8 cellular contexts compared by ENCODE assay signal in the genomic region with DNA sequence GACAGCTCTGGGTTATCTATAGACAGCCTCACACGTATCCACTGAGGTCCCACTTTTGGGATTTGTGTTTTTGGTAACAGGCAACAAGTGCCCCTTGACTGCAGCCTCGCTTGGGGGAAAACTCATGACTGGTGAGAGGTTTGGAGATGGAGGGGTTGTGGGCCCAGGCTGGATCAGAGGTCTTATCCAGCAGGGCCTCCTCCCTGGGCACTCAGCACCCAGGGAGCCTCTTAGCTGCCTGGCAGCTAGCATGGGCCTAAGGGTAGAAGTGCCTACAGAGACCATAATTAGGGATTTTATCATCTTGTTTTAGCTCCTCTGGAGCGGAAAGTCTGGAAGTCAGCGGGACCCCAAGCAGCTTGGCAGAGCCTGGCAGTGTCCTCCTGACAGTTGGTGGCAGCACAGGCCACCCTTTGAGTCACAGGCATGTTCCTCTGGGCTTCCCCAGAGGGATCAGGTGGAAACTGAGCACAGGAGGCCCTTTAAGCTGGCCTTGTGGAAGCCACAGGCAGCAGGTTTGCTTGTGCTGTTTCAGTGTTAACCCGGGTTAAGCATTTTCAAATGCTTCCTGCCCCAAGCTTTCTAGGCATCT.
DNase-seq lines count a peak whose midpoint lies in the region; ATAC-seq and TF ChIP-seq lines count a peak whose summit lies in the region.

No MANE protein-coding gene starts in this region.

- CTCF ChIA-PET in SK-N-SH (lab: Yijun Ruan, JAX) = interaction anchor here (0.5 to 5.1 kb wide), 25 partner anchors 11 to 608 kb away, joined by 3 to 30 read pairs (median 4); a partner anchor contains a TSS

- no peak overlapping the region for H3K9ac ChIP-seq in SK-N-SH

- H3K36me3 ChIP-seq in SK-N-SH (replicated peaks in 1 of 2; ENCODE audit: control insufficient read depth in 1 of 2, insufficient read depth in 2 of 2, low read length in 1 of 2) (no peaks in the 10 kb centered on the region), testis (ENCODE audit: low read depth, missing control alignments) (no peaks in the 10 kb centered on the region)

- H3K4me3 ChIP-seq in SK-N-SH (ENCODE audit: low read depth in 2 of 2, low read length in 1 of 2) (no peak overlapping the region), testis (no peak overlapping the region)

- peak; percentile 70 for TF ChIP-seq CTCF in SK-N-SH (IDR thresholded peaks at IDR 0.05)
- TF ChIP-seq CTCF in testis (IDR thresholded peaks at IDR 0.05) = no peak

- POLR2A ChIA-PET in SK-N-SH (lab: Yijun Ruan, JAX) = interaction anchor here (0.7 kb wide), 1 partner anchor 143 kb away, joined by 4 read pairs; a partner anchor contains a TSS

- H3K9me2 ChIP-seq in SK-N-SH = no peaks in the 10 kb centered on the region

- TF ChIP-seq EP300 in SK-N-SH (IDR thresholded peaks at IDR 0.05; ENCODE audit: borderline replicate concordance in 1 of 2, low read depth in 1 of 2, low read length in 1 of 2) = no peak

- H3K27me3 ChIP-seq in SK-N-SH (ENCODE audit: insufficient read depth) = no peaks in the 10 kb centered on the region
- H3K27me3 ChIP-seq in testis = no peaks in the 10 kb centered on the region

- DNase-seq in NCI-H1417 (lab: John Stamatoyannopoulos, UW) (peak in 2 of 3 experiments; percentile 47 to 79), NCI-H1417 treated with DMSO at 0.1 percent for 48 hours (lab: John Stamatoyannopoulos, UW) (no peak), HK-2 (ENCODE audit: unreplicated experiment) (peak; percentile 49), SK-N-SH (peak; percentile 62), left ventricle myocardium superior (peak; percentile 64), testis (peak; percentile 55), GF-D8 (lab: John Stamatoyannopoulos, UW) (no peak)

- peak; percentile 83 for TF ChIP-seq RAD21 in SK-N-SH (IDR thresholded peaks at IDR 0.05; ENCODE audit: low read length)

- no peaks in the 10 kb centered on the region for H3K9me3 ChIP-seq in SK-N-SH
- H3K9me3 ChIP-seq in testis = no peaks in the 10 kb centered on the region

- 58% methylated on average over 5 of the region's 5 CpGs for WGBS in SK-N-SH (ENCODE audit: low lambda C conversion rate)
- WGBS in testis, 2 donors = 69 to 75% methylated on average over 4 to 5 of the region's 5 CpGs

- H3K79me2 ChIP-seq in SK-N-SH (ENCODE audit: insufficient read depth) = no peaks in the 10 kb centered on the region

- peak; percentile 92 for ATAC-seq in GM21529 (IDR thresholded peaks at IDR 0.05; ENCODE audit: unreplicated experiment)
- peak; percentile 83 for ATAC-seq in left ventricle myocardium superior

- H3K27ac ChIP-seq in SK-N-SH (ENCODE audit: low read depth in 2 of 2, low read length in 1 of 2) = no peak overlapping the region
- no peak overlapping the region for H3K27ac ChIP-seq in testis

- no peaks in the 10 kb centered on the region for H4K20me1 ChIP-seq in SK-N-SH (ENCODE audit: insufficient read depth)

- no peak overlapping the region for H3K4me2 ChIP-seq in SK-N-SH

- no peaks in the 10 kb centered on the region for H3F3A ChIP-seq in SK-N-SH (replicated peaks; ENCODE audit: insufficient read depth)

- TF ChIP-seq POLR2A in testis (IDR thresholded peaks at IDR 0.05) = no peak

- H2AFZ ChIP-seq in SK-N-SH (ENCODE audit: low read depth) = no peak overlapping the region

- peaks cover 0 to 2% of the 10 kb centered on the region in 2 experiments; a peak in 1 of 4 replicates for H3K4me1 ChIP-seq in SK-N-SH (ENCODE audit: control insufficient read depth in 1 of 2, insufficient read depth in 2 of 2, low read depth in 1 of 2, low read length in 1 of 2)
- H3K4me1 ChIP-seq in testis = no peaks in the 10 kb centered on the region

- intact Hi-C loops in left ventricle myocardium superior (cut with micrococcal nuclease) (no loop called here), testis (cut with DNase I; ENCODE audit: low total_unique reads) (no loop called here)

TF ChIP-seq in SK-N-SH, 30 proteins besides CTCF, POLR2A, EP300 and RAD21:
- no peak for TF ChIP-seq GATA2 (CRISPR knock-in tag; IDR thresholded peaks at IDR 0.05)
- peak; percentile 79 for TF ChIP-seq SMC3 (IDR thresholded peaks at IDR 0.05; ENCODE audit: low read depth, low read length)

Comparison
In these comparisons a context has a peak if more than half of its experiments do, and no peak if none do; other contexts are left out.
1. DNase-seq: peak in NCI-H1417 (2 of 3), HK-2 (single experiment), SK-N-SH (single experiment), left ventricle myocardium superior (single experiment) and testis (single experiment); none in NCI-H1417 treated with DMSO at 0.1 percent for 48 hours (single experiment) and GF-D8 (single experiment).